In genomic region chr15:51046799-51047449, GRCh38 we compare ENCODE assay signal across 18 cellular contexts. TPM values are rescaled to one million over a fixed set of nuclear protein-coding genes. Genes with fewer than 3 reads are reported as not detected.
DNase-seq lines count a peak whose midpoint lies in the region; ATAC-seq, FAIRE-seq and TF ChIP-seq lines count a peak whose summit lies in the region.
"Had no signal": no experiment of that assay in that cellular context is flagged by ENCODE, and none has a peak within 500 bp of the region (broad histone marks: within the 10 kb centered on the region; RNA-seq: fewer than 3 reads in every experiment).

No MANE protein-coding gene starts in this region.

- H3K79me2 ChIP-seq in astrocyte (ENCODE audit: insufficient read depth, low read length), result no peaks in the 10 kb centered on the region
- H3K79me2 ChIP-seq: parathyroid adenoma had no signal

- H4K20me1 ChIP-seq in astrocyte (ENCODE audit: insufficient read depth, low read length), result no peaks in the 10 kb centered on the region

- FAIRE-seq in astrocyte (lab: Jason Lieb, UNC) (no peak), H54 (lab: Jason Lieb, UNC) (no peak)
- FAIRE-seq: RCC 7860 had no signal

- H3K27me3 ChIP-seq in astrocyte (ENCODE audit: insufficient read depth, low read length), result no peaks in the 10 kb centered on the region

- no peak overlapping the region for H3K4me3 ChIP-seq in astrocyte (ENCODE audit: insufficient read depth, low read depth, low read length)

- H2AFZ ChIP-seq in astrocyte (ENCODE audit: low read depth, low read length), result no peak overlapping the region
- H2AFZ ChIP-seq: parathyroid adenoma had no signal

- no peaks in the 10 kb centered on the region for H3K9me3 ChIP-seq in astrocyte (ENCODE audit: insufficient read depth, low read depth, low read length)

- H3K36me3 Mint-ChIP-seq in astrocyte (ENCODE audit: low read depth, unreplicated experiment), result peaks cover 3% of the 10 kb centered on the region
- H3K36me3 Mint-ChIP-seq: CD4-positive, CD25-positive, alpha-beta regulatory T cell had no signal

- H3K27ac Mint-ChIP-seq in astrocyte (ENCODE audit: unreplicated experiment), result no peak overlapping the region
- H3K27ac Mint-ChIP-seq: activated CD4-positive, alpha-beta memory T cell treated with anti-CD3 and anti-CD28 coated beads, Interleukin-2, amount 10 ng/mL, durations not matched to agents 7 days and 5 days; CD4-positive, CD25-positive, alpha-beta regulatory T cell had no signal

- no peak overlapping the region for H3K9ac ChIP-seq in astrocyte (ENCODE audit: low read length)
- H3K9ac ChIP-seq: parathyroid adenoma had no signal

- no peak overlapping the region for H3K27ac ChIP-seq in astrocyte (ENCODE audit: low read depth, low read length)
- H3K27ac ChIP-seq: parathyroid adenoma had no signal

- H3K4me1 ChIP-seq in astrocyte (ENCODE audit: insufficient read depth, low read length), result peaks cover 10% of the 10 kb centered on the region
- H3K4me1 ChIP-seq: parathyroid adenoma had no signal

- ATAC-seq in left ventricle myocardium superior (no peak), HG02571 (IDR thresholded peaks at IDR 0.05; ENCODE audit: unreplicated experiment) (no peak)

- no peak for TF ChIP-seq POLR2A in H54 (IDR thresholded peaks at IDR 0.05; ENCODE audit: low read depth, low read length)

- no peak overlapping the region for H3K4me3 Mint-ChIP-seq in astrocyte (ENCODE audit: unreplicated experiment)
- H3K4me3 Mint-ChIP-seq: activated CD4-positive, alpha-beta memory T cell treated with anti-CD3 and anti-CD28 coated beads, Interleukin-2, amount 10 ng/mL, durations not matched to agents 7 days and 5 days; CD4-positive, CD25-positive, alpha-beta regulatory T cell had no signal

- peaks cover 9% of the 10 kb centered on the region for H3K4me1 Mint-ChIP-seq in astrocyte (ENCODE audit: low read depth, unreplicated experiment)
- H3K4me1 Mint-ChIP-seq: CD4-positive, CD25-positive, alpha-beta regulatory T cell had no signal

- peaks cover 6% of the 10 kb centered on the region for H3K27me3 Mint-ChIP-seq in astrocyte (ENCODE audit: low read depth, unreplicated experiment)

- H3K36me3 ChIP-seq in astrocyte (ENCODE audit: insufficient read depth, low read length), result no peaks in the 10 kb centered on the region

- H3K4me2 ChIP-seq in astrocyte (ENCODE audit: low read length), result peak overlapping the region; percentile 27

- intact Hi-C loops in left ventricle myocardium superior (cut with micrococcal nuclease), result no loop called here

- TF ChIP-seq CTCF in astrocyte (IDR thresholded peaks at IDR 0.05; ENCODE audit: insufficient read depth, low read depth, low read length), result no peak

- DNase-seq in Daoy (ENCODE audit: low read depth) (peak; percentile 24), astrocyte (ENCODE audit: low read depth) (peak; percentile 27), left ventricle myocardium superior (peak; percentile 34), putamen (ENCODE audit: low spot score) (peak; percentile 24), H54 (ENCODE audit: insufficient read length, low spot score) (no peak)
- DNase-seq in stimulated activated CD4-positive, alpha-beta T cell treated with anti-CD3 and anti-CD28 coated beads, Interleukin-12 subunit alpha, Interleukin-12 subunit beta, amount 100 ng/mL, for 4 hours, result no peak
- no peak for DNase-seq in activated CD4-positive, CD25-positive, alpha-beta regulatory T cell treated with anti-CD3 and anti-CD28 coated beads, Interleukin-2, amount 50 U/mL, for 72 hours
- DNase-seq: activated CD4-positive, alpha-beta memory T cell treated with anti-CD3 and anti-CD28 coated beads, Interleukin-2, amount 10 ng/mL, durations not matched to agents 7 days and 5 days; activated effector memory CD4-positive, alpha-beta T cell treated with anti-CD3 and anti-CD28 coated beads, Interleukin-2, amount 50 U/mL, for 16 hours; CD4-positive, CD25-positive, alpha-beta regulatory T cell; cerebellar nuclear complex; MM.1S; NCI-H446; stimulated activated CD4-positive, alpha-beta T cell treated with anti-CD3 and anti-CD28 coated beads, Interleukin-2, amount 100 ng/mL, for 48 hours; stimulated activated naive CD4-positive, alpha-beta T cell had no signal

- no peaks in the 10 kb centered on the region for H3K9me3 Mint-ChIP-seq in astrocyte (ENCODE audit: unreplicated experiment)
- H3K9me3 Mint-ChIP-seq: CD4-positive, CD25-positive, alpha-beta regulatory T cell had no signal

RNA-seq across cellular contexts. Expression of gene TNFAIP8L3, which starts 47.8 kb away (rescaled TPM):
- 0.97 and 1.0 TPM in 2 replicates for total RNA-seq in Daoy (2014; rRNA removed; shearing (Covaris generic))
- total RNA-seq in astrocyte (1.1 and 1.8 TPM in 2 replicates), left ventricle myocardium superior (4.9 TPM)
- total RNA-seq: CD4-positive, CD25-positive, alpha-beta regulatory T cell had no signal

Comparison
In these comparisons a context has a peak if more than half of its experiments do, and no peak if none do; other contexts are left out.
1. DNase-seq: peak in Daoy (single experiment), astrocyte (single experiment), left ventricle myocardium superior (single experiment) and putamen (single experiment); none in stimulated activated CD4-positive, alpha-beta T cell treated with anti-CD3 and anti-CD28 coated beads, Interleukin-12 subunit alpha, Interleukin-12 subunit beta, amount 100 ng/mL, for 4 hours (single experiment), H54 (single experiment) and activated CD4-positive, CD25-positive, alpha-beta regulatory T cell treated with anti-CD3 and anti-CD28 coated beads, Interleukin-2, amount 50 U/mL, for 72 hours (single experiment).